In genomic region chr19:18493440-18494266, GRCh38 we compare ENCODE assay signal across 1 cellular context.
TF ChIP-seq lines count a peak whose summit lies in the region.

No MANE protein-coding gene starts in this region.

TF ChIP-seq in HepG2, 621 proteins besides CTCF, POLR2A, EP300 and RAD21 (continued from another document):
- TF ChIP-seq ZNF687 (CRISPR knock-in tag; IDR thresholded peaks at IDR 0.05) = peak; percentile 62
- no peak for TF ChIP-seq ZNF652 (CRISPR knock-in tag; IDR thresholded peaks at IDR 0.05; ENCODE audit: borderline replicate concordance, low read depth)
- TF ChIP-seq ZNF550 (CRISPR knock-in tag; IDR thresholded peaks at IDR 0.05; ENCODE audit: borderline replicate concordance) = no peak
- no peak for TF ChIP-seq KDM5A (IDR thresholded peaks at IDR 0.05; ENCODE audit: borderline replicate concordance, low read length)
- no peak for TF ChIP-seq MAZ (IDR thresholded peaks at IDR 0.05; ENCODE audit: borderline replicate concordance, low read depth, low read length)
- TF ChIP-seq MAZ (CRISPR knock-in tag; IDR thresholded peaks at IDR 0.05; ENCODE audit: low read depth) = no peak
- TF ChIP-seq ZNF446 (CRISPR knock-in tag; IDR thresholded peaks at IDR 0.05) = no peak
- TF ChIP-seq TOE1 (CRISPR knock-in tag; IDR thresholded peaks at IDR 0.05) = no peak
- 0 out of 2 replicates have a peak, but pooled peaks have one; percentile 54 for TF ChIP-seq ZNF362 (CRISPR knock-in tag; IDR thresholded peaks at IDR 0.05; ENCODE audit: borderline replicate concordance)
- no peak for TF ChIP-seq ZNF235 (CRISPR knock-in tag; IDR thresholded peaks at IDR 0.05; ENCODE audit: borderline replicate concordance)
- no peak for TF ChIP-seq ZNF775 (CRISPR knock-in tag; IDR thresholded peaks at IDR 0.05; ENCODE audit: borderline replicate concordance)
- no peak for TF ChIP-seq ZUFSP (CRISPR knock-in tag; IDR thresholded peaks at IDR 0.05; ENCODE audit: borderline replicate concordance)
- TF ChIP-seq HOXA9 (CRISPR knock-in tag; IDR thresholded peaks at IDR 0.05; ENCODE audit: borderline replicate concordance) = no peak
- 0 out of 2 replicates have a peak, but pooled peaks have one; percentile 34 for TF ChIP-seq SALL1 (CRISPR knock-in tag; IDR thresholded peaks at IDR 0.05)
- TF ChIP-seq DMTF1 (CRISPR knock-in tag; IDR thresholded peaks at IDR 0.05) = no peak
- TF ChIP-seq HOXA3 (CRISPR knock-in tag; IDR thresholded peaks at IDR 0.05) = 0 out of 2 replicates have a peak, but pooled peaks have one; percentile 30
- TF ChIP-seq ZNF160 (CRISPR knock-in tag; IDR thresholded peaks at IDR 0.05) = no peak
- TF ChIP-seq THAP11 (CRISPR knock-in tag; IDR thresholded peaks at IDR 0.05) = no peak
- no peak for TF ChIP-seq DR1 (CRISPR knock-in tag; IDR thresholded peaks at IDR 0.05)
- TF ChIP-seq HMGA1 (CRISPR knock-in tag; conservative IDR thresholded peaks at IDR 0.05) = no peak
- TF ChIP-seq ZNF260 (CRISPR knock-in tag; IDR thresholded peaks at IDR 0.05; ENCODE audit: borderline replicate concordance, low read depth) = no peak
- no peak for TF ChIP-seq DMAP1 (CRISPR knock-in tag; IDR thresholded peaks at IDR 0.05)
- TF ChIP-seq HDAC6 (IDR thresholded peaks at IDR 0.05; ENCODE audit: low read depth, low read length) = no peak
- no peak for TF ChIP-seq ADNP (CRISPR knock-in tag; IDR thresholded peaks at IDR 0.05)
- no peak for TF ChIP-seq ZBTB7B (CRISPR knock-in tag; IDR thresholded peaks at IDR 0.05)
- TF ChIP-seq ZNF570 (CRISPR knock-in tag; IDR thresholded peaks at IDR 0.05; ENCODE audit: borderline replicate concordance) = no peak
- TF ChIP-seq, protein P1, sequence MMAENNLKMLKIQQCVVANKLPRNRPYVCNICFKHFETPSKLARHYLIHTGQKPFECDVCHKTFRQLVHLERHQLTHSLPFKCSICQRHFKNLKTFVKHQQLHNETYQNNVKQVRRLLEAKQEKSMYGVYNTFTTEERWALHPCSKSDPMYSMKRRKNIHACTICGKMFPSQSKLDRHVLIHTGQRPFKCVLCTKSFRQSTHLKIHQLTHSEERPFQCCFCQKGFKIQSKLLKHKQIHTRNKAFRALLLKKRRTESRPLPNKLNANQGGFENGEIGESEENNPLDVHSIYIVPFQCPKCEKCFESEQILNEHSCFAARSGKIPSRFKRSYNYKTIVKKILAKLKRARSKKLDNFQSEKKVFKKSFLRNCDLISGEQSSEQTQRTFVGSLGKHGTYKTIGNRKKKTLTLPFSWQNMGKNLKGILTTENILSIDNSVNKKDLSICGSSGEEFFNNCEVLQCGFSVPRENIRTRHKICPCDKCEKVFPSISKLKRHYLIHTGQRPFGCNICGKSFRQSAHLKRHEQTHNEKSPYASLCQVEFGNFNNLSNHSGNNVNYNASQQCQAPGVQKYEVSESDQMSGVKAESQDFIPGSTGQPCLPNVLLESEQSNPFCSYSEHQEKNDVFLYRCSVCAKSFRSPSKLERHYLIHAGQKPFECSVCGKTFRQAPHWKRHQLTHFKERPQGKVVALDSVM (CRISPR knock-in tag; IDR thresholded peaks at IDR 0.05) = 0 out of 2 replicates have a peak, but pooled peaks have one; percentile 28
- no peak for TF ChIP-seq SOX6 (IDR thresholded peaks at IDR 0.05)
- 0 out of 2 replicates have a peak, but pooled peaks have one; percentile 14 for TF ChIP-seq SOX6 (CRISPR knock-in tag; IDR thresholded peaks at IDR 0.05)
- TF ChIP-seq ZNF605 (CRISPR knock-in tag; IDR thresholded peaks at IDR 0.05) = no peak
- no peak for TF ChIP-seq SMAD3 (CRISPR knock-in tag; IDR thresholded peaks at IDR 0.05)
- no peak for TF ChIP-seq ZNF12 (CRISPR knock-in tag; IDR thresholded peaks at IDR 0.05)
- no peak for TF ChIP-seq ZMYM3 (CRISPR knock-in tag; IDR thresholded peaks at IDR 0.05)
- TF ChIP-seq, protein P2, sequence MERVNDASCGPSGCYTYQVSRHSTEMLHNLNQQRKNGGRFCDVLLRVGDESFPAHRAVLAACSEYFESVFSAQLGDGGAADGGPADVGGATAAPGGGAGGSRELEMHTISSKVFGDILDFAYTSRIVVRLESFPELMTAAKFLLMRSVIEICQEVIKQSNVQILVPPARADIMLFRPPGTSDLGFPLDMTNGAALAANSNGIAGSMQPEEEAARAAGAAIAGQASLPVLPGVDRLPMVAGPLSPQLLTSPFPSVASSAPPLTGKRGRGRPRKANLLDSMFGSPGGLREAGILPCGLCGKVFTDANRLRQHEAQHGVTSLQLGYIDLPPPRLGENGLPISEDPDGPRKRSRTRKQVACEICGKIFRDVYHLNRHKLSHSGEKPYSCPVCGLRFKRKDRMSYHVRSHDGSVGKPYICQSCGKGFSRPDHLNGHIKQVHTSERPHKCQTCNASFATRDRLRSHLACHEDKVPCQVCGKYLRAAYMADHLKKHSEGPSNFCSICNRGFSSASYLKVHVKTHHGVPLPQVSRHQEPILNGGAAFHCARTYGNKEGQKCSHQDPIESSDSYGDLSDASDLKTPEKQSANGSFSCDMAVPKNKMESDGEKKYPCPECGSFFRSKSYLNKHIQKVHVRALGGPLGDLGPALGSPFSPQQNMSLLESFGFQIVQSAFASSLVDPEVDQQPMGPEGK (CRISPR knock-in tag; IDR thresholded peaks at IDR 0.05) = no peak
- no peak for TF ChIP-seq CREM (IDR thresholded peaks at IDR 0.05)
- no peak for TF ChIP-seq CREM (CRISPR knock-in tag; IDR thresholded peaks at IDR 0.05)
- no peak for TF ChIP-seq MNT (IDR thresholded peaks at IDR 0.05)
- TF ChIP-seq ZNF138 (CRISPR knock-in tag; IDR thresholded peaks at IDR 0.05; ENCODE audit: low read depth) = no peak
